31 cellular contexts compared by ENCODE assay signal in genomic region chr13:44196186-44196751, GRCh38.
DNase-seq lines count a peak whose midpoint lies in the region; ATAC-seq and TF ChIP-seq lines count a peak whose summit lies in the region.
"Had no signal": no experiment of that assay in that cellular context is flagged by ENCODE, and none has a peak within 500 bp of the region (broad histone marks: within the 10 kb centered on the region; RNA-seq: fewer than 3 reads in every experiment).

No MANE protein-coding gene starts in this region.

- no peak overlapping the region for H3K27ac Mint-ChIP-seq in activated CD4-positive, alpha-beta T cell treated with anti-CD3 and anti-CD28 coated beads for 36 hours
- H3K27ac Mint-ChIP-seq in activated naive CD8-positive, alpha-beta T cell treated with anti-CD3 and anti-CD28 coated beads, Interleukin-2, amount 10 ng/mL, durations not matched to agents 7 days and 5 days = peak overlapping the region; percentile 59
- no peak overlapping the region for H3K27ac Mint-ChIP-seq in activated naive CD8-positive, alpha-beta T cell treated with anti-CD3 and anti-CD28 coated beads for 36 hours
- H3K27ac Mint-ChIP-seq in endothelial cell (ENCODE audit: unreplicated experiment) = peak overlapping the region; percentile 25
- H3K27ac Mint-ChIP-seq: stimulated activated naive B cell treated with anti-CD40 and anti-IgM and Interleukin-4, amounts not matched to agents 10 μg/mL and 1 μg/mL and 100 μg/mL, for 72 hours; WTC11 had no signal

- peaks cover 35% of the 10 kb centered on the region for H3K27me3 Mint-ChIP-seq in activated CD4-positive, alpha-beta T cell treated with anti-CD3 and anti-CD28 coated beads for 36 hours
- peaks cover 24% of the 10 kb centered on the region for H3K27me3 Mint-ChIP-seq in activated naive CD8-positive, alpha-beta T cell treated with anti-CD3 and anti-CD28 coated beads, Interleukin-2, amount 10 ng/mL, durations not matched to agents 7 days and 5 days
- peaks cover 5% of the 10 kb centered on the region for H3K27me3 Mint-ChIP-seq in activated naive CD8-positive, alpha-beta T cell treated with anti-CD3 and anti-CD28 coated beads for 36 hours
- H3K27me3 Mint-ChIP-seq in endothelial cell (ENCODE audit: unreplicated experiment) = no peaks in the 10 kb centered on the region

- no peaks in the 10 kb centered on the region for H3K36me3 Mint-ChIP-seq in activated CD4-positive, alpha-beta T cell treated with anti-CD3 and anti-CD28 coated beads for 36 hours (ENCODE audit: low read depth)
- peaks cover 4% of the 10 kb centered on the region for H3K36me3 Mint-ChIP-seq in activated naive CD8-positive, alpha-beta T cell treated with anti-CD3 and anti-CD28 coated beads, Interleukin-2, amount 10 ng/mL, durations not matched to agents 7 days and 5 days
- H3K36me3 Mint-ChIP-seq in activated naive CD8-positive, alpha-beta T cell treated with anti-CD3 and anti-CD28 coated beads for 36 hours = no peaks in the 10 kb centered on the region
- no peaks in the 10 kb centered on the region for H3K36me3 Mint-ChIP-seq in endothelial cell (ENCODE audit: low read depth, unreplicated experiment)
- H3K36me3 Mint-ChIP-seq: stimulated activated naive B cell treated with anti-CD40 and anti-IgM and Interleukin-4, amounts not matched to agents 10 μg/mL and 1 μg/mL and 100 μg/mL, for 72 hours; WTC11 had no signal

- POLR2A ChIA-PET in activated CD4-positive, alpha-beta T cell treated with anti-CD3 and anti-CD28 coated beads for 36 hours (lab: Charles Lee) = no interaction called here
- POLR2A ChIA-PET in activated naive CD8-positive, alpha-beta T cell treated with anti-CD3 and anti-CD28 coated beads, Interleukin-2, amount 10 ng/mL, durations not matched to agents 7 days and 5 days (lab: Charles Lee) = no interaction called here

- peaks cover 48% of the 10 kb centered on the region for H3K4me1 Mint-ChIP-seq in activated CD4-positive, alpha-beta T cell treated with anti-CD3 and anti-CD28 coated beads for 36 hours
- H3K4me1 Mint-ChIP-seq in activated naive CD8-positive, alpha-beta T cell treated with anti-CD3 and anti-CD28 coated beads, Interleukin-2, amount 10 ng/mL, durations not matched to agents 7 days and 5 days = peaks cover 44% of the 10 kb centered on the region
- H3K4me1 Mint-ChIP-seq in activated naive CD8-positive, alpha-beta T cell treated with anti-CD3 and anti-CD28 coated beads for 36 hours = peaks cover 38% of the 10 kb centered on the region
- peaks cover 15% of the 10 kb centered on the region for H3K4me1 Mint-ChIP-seq in endothelial cell (ENCODE audit: unreplicated experiment)

- H3K4me3 Mint-ChIP-seq in activated CD4-positive, alpha-beta T cell treated with anti-CD3 and anti-CD28 coated beads for 36 hours = no peak overlapping the region
- peak overlapping the region; percentile 50 for H3K4me3 Mint-ChIP-seq in activated naive CD8-positive, alpha-beta T cell treated with anti-CD3 and anti-CD28 coated beads, Interleukin-2, amount 10 ng/mL, durations not matched to agents 7 days and 5 days
- H3K4me3 Mint-ChIP-seq in activated naive CD8-positive, alpha-beta T cell treated with anti-CD3 and anti-CD28 coated beads for 36 hours = no peak overlapping the region
- H3K4me3 Mint-ChIP-seq in endothelial cell (ENCODE audit: unreplicated experiment) = no peak overlapping the region
- H3K4me3 Mint-ChIP-seq: neural crest cell; stimulated activated naive B cell treated with anti-CD40 and anti-IgM and Interleukin-4, amounts not matched to agents 10 μg/mL and 1 μg/mL and 100 μg/mL, for 72 hours; WTC11 had no signal

- peaks cover 2% of the 10 kb centered on the region for H3K9me3 Mint-ChIP-seq in activated CD4-positive, alpha-beta T cell treated with anti-CD3 and anti-CD28 coated beads for 36 hours (ENCODE audit: low read depth)
- H3K9me3 Mint-ChIP-seq in activated naive CD8-positive, alpha-beta T cell treated with anti-CD3 and anti-CD28 coated beads, Interleukin-2, amount 10 ng/mL, durations not matched to agents 7 days and 5 days = peaks cover 3% of the 10 kb centered on the region
- H3K9me3 Mint-ChIP-seq in activated naive CD8-positive, alpha-beta T cell treated with anti-CD3 and anti-CD28 coated beads for 36 hours = peaks cover 5% of the 10 kb centered on the region
- no peaks in the 10 kb centered on the region for H3K9me3 Mint-ChIP-seq in endothelial cell (ENCODE audit: unreplicated experiment)
- H3K9me3 Mint-ChIP-seq: stimulated activated naive B cell treated with anti-CD40 and anti-IgM and Interleukin-4, amounts not matched to agents 10 μg/mL and 1 μg/mL and 100 μg/mL, for 72 hours; WTC11 had no signal

- no peak for TF ChIP-seq POLR2A in GM18505 (IDR thresholded peaks at IDR 0.05; ENCODE audit: borderline replicate concordance, extremely low read depth, insufficient read depth, insufficient read length)

- peak; percentile 64 for ATAC-seq in activated CD4-positive, alpha-beta T cell treated with anti-CD3 and anti-CD28 coated beads for 36 hours
- no peak for ATAC-seq in activated naive CD8-positive, alpha-beta T cell treated with anti-CD3 and anti-CD28 coated beads, Interleukin-2, amount 10 ng/mL, durations not matched to agents 7 days and 5 days (ENCODE audit: low read depth)
- no peak for ATAC-seq in GM18505 (IDR thresholded peaks at IDR 0.05; ENCODE audit: unreplicated experiment)
- no peak for ATAC-seq in HG02678 (IDR thresholded peaks at IDR 0.05; ENCODE audit: unreplicated experiment)
- ATAC-seq: esophagus mucosa; HepG2; pancreas; stimulated activated naive B cell treated with anti-CD40 and anti-IgM and Interleukin-4, amounts not matched to agents 10 μg/mL and 1 μg/mL and 100 μg/mL, for 72 hours; upper lobe of right lung; WTC11 had no signal

- intact Hi-C loops in activated CD4-positive, alpha-beta T cell treated with anti-CD3 and anti-CD28 coated beads for 36 hours (cut with DNase I, micrococcal nuclease) = loop anchor here (1.0 to 10.0 kb wide), 8 partner anchors 54 to 1699 kb away; partner anchors contain the start of genes SERP2 (in 1 of the 2) and TSC22D1 (in 1 of the 2)

- no peak for TF ChIP-seq CTCF in endothelial cell (IDR thresholded peaks at IDR 0.05; ENCODE audit: unreplicated experiment)

- CTCF ChIA-PET in activated CD4-positive, alpha-beta T cell treated with anti-CD3 and anti-CD28 coated beads for 36 hours (lab: Charles Lee) = interaction anchor here (0.6 kb wide), 1 partner anchor 718 kb away, joined by 3 read pairs; no protein-coding TSS in a partner anchor

- peak; percentile 43 for DNase-seq in activated CD4-positive, alpha-beta T cell treated with anti-CD3 and anti-CD28 coated beads for 36 hours
- DNase-seq in activated CD4-positive, alpha-beta T cell treated with anti-CD3 and anti-CD28 coated beads, Interleukin-2, amount 50 U/mL, for 1 hour = no peak
- no peak for DNase-seq in activated naive CD8-positive, alpha-beta T cell treated with anti-CD3 and anti-CD28 coated beads, Interleukin-2, amount 10 ng/mL, durations not matched to agents 7 days and 5 days
- DNase-seq in activated naive CD8-positive, alpha-beta T cell treated with anti-CD3 and anti-CD28 coated beads for 36 hours = no peak
- DNase-seq in endothelial cell (ENCODE audit: low spot score) = no peak
- no peak for DNase-seq in glomerular visceral epithelial cell (ENCODE audit: extremely low spot score)
- DNase-seq: 8988T; activated naive CD4-positive, alpha-beta T cell treated with anti-CD3 and anti-CD28 coated beads, Interleukin-2, amount 50 U/mL, for 16 hours; colonic mucosa; DMS79 treated with DMSO at 0.1 percent for 48 hours; effector CD8-positive, alpha-beta T cell; foreskin fibroblast; GF-D8; GM23248; head of caudate nucleus; islet precursor cell; left ventricle myocardium inferior; mesenchymal stem cell; NCI-H1694 treated with DMSO at 0.1 percent for 48 hours; NCI-H446 treated with DMSO at 0.1 percent for 48 hours; NCI-H82; pancreas; stimulated activated CD4-positive, alpha-beta T cell treated with anti-CD3 and anti-CD28 coated beads, Interleukin-15, amount 100 ng/mL, for 24 hours; stimulated activated naive B cell treated with anti-CD40 and anti-IgM and Interleukin-4, amounts not matched to agents 10 μg/mL and 1 μg/mL and 100 μg/mL, for 72 hours; upper lobe of right lung had no signal

Comparison
In these comparisons a context has a peak if more than half of its experiments do, and no peak if none do; other contexts are left out.
1. H3K27ac Mint-ChIP-seq: peak in activated naive CD8-positive, alpha-beta T cell treated with anti-CD3 and anti-CD28 coated beads, Interleukin-2, amount 10 ng/mL, durations not matched to agents 7 days and 5 days (single experiment) and endothelial cell (single experiment); none in activated CD4-positive, alpha-beta T cell treated with anti-CD3 and anti-CD28 coated beads for 36 hours (single experiment) and activated naive CD8-positive, alpha-beta T cell treated with anti-CD3 and anti-CD28 coated beads for 36 hours (single experiment).